ENCODE assay signal across 1 cellular context in the genomic region with DNA sequence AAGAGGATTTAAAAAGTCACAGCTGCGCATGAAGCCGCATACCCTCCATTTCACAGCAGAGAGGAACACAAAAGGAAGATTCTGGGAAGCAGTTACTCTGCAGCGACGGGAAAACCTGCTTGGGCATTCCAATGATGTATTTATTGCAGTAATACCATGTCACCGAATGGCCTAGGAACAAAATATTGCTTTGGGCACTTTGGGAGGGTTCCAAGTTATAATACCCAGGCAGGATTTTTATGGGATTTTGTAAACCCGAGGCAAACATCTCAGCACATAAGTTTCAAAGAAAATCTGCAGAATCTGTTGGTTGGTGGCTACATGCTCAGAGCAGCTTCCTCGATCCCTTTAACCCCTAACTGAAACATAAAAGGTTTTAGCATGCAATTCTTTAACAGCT.
TF ChIP-seq lines count a peak whose summit lies in the region.

No MANE protein-coding gene starts in this region.

TF ChIP-seq in GM23338, 12 proteins besides CTCF, POLR2A, EP300 and RAD21:
- TF ChIP-seq POLR2AphosphoS5 (IDR thresholded peaks at IDR 0.05; ENCODE audit: low read depth): no peak
- TF ChIP-seq NANOG (IDR thresholded peaks at IDR 0.05; ENCODE audit: borderline replicate concordance): no peak
- TF ChIP-seq EZH2 (IDR thresholded peaks at IDR 0.05; ENCODE audit: low read depth, unreplicated experiment): no peak
- TF ChIP-seq, protein P1, sequence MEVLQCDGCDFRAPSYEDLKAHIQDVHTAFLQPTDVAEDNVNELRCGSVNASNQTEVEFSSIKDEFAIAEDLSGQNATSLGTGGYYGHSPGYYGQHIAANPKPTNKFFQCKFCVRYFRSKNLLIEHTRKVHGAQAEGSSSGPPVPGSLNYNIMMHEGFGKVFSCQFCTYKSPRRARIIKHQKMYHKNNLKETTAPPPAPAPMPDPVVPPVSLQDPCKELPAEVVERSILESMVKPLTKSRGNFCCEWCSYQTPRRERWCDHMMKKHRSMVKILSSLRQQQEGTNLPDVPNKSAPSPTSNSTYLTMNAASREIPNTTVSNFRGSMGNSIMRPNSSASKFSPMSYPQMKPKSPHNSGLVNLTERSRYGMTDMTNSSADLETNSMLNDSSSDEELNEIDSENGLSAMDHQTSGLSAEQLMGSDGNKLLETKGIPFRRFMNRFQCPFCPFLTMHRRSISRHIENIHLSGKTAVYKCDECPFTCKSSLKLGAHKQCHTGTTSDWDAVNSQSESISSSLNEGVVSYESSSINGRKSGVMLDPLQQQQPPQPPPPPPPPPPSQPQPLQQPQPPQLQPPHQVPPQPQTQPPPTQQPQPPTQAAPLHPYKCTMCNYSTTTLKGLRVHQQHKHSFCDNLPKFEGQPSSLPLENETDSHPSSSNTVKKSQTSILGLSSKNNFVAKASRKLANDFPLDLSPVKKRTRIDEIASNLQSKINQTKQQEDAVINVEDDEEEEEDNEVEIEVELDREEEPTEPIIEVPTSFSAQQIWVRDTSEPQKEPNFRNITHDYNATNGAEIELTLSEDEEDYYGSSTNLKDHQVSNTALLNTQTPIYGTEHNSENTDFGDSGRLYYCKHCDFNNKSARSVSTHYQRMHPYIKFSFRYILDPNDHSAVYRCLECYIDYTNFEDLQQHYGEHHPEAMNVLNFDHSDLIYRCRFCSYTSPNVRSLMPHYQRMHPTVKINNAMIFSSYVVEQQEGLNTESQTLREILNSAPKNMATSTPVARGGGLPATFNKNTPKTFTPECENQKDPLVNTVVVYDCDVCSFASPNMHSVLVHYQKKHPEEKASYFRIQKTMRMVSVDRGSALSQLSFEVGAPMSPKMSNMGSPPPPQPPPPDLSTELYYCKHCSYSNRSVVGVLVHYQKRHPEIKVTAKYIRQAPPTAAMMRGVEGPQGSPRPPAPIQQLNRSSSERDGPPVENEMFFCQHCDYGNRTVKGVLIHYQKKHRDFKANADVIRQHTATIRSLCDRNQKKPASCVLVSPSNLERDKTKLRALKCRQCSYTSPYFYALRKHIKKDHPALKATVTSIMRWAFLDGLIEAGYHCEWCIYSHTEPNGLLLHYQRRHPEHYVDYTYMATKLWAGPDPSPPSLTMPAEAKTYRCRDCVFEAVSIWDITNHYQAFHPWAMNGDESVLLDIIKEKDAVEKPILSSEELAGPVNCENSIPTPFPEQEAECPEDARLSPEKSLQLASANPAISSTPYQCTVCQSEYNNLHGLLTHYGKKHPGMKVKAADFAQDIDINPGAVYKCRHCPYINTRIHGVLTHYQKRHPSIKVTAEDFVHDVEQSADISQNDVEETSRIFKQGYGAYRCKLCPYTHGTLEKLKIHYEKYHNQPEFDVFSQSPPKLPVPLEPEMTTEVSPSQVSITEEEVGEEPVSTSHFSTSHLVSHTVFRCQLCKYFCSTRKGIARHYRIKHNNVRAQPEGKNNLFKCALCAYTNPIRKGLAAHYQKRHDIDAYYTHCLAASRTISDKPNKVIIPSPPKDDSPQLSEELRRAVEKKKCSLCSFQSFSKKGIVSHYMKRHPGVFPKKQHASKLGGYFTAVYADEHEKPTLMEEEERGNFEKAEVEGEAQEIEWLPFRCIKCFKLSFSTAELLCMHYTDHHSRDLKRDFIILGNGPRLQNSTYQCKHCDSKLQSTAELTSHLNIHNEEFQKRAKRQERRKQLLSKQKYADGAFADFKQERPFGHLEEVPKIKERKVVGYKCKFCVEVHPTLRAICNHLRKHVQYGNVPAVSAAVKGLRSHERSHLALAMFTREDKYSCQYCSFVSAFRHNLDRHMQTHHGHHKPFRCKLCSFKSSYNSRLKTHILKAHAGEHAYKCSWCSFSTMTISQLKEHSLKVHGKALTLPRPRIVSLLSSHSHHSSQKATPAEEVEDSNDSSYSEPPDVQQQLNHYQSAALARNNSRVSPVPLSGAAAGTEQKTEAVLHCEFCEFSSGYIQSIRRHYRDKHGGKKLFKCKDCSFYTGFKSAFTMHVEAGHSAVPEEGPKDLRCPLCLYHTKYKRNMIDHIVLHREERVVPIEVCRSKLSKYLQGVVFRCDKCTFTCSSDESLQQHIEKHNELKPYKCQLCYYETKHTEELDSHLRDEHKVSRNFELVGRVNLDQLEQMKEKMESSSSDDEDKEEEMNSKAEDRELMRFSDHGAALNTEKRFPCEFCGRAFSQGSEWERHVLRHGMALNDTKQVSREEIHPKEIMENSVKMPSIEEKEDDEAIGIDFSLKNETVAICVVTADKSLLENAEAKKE (CRISPR knock-in tag; IDR thresholded peaks at IDR 0.05): no peak
- TF ChIP-seq ZNF114 (CRISPR knock-in tag; IDR thresholded peaks at IDR 0.05): no peak
- TF ChIP-seq CREB1 (CRISPR knock-in tag; IDR thresholded peaks at IDR 0.05; ENCODE audit: low read depth): no peak
- no peak for TF ChIP-seq EZH2phosphoT487 (IDR thresholded peaks at IDR 0.05; ENCODE audit: unreplicated experiment)
- TF ChIP-seq, protein P2, sequence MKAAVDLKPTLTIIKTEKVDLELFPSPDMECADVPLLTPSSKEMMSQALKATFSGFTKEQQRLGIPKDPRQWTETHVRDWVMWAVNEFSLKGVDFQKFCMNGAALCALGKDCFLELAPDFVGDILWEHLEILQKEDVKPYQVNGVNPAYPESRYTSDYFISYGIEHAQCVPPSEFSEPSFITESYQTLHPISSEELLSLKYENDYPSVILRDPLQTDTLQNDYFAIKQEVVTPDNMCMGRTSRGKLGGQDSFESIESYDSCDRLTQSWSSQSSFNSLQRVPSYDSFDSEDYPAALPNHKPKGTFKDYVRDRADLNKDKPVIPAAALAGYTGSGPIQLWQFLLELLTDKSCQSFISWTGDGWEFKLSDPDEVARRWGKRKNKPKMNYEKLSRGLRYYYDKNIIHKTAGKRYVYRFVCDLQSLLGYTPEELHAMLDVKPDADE (IDR thresholded peaks at IDR 0.05): no peak
- no peak for TF ChIP-seq ZNF331 (CRISPR knock-in tag; IDR thresholded peaks at IDR 0.05; ENCODE audit: low read depth)
- TF ChIP-seq STAT1 (IDR thresholded peaks at IDR 0.05; ENCODE audit: unreplicated experiment): no peak
- TF ChIP-seq JUNB (IDR thresholded peaks at IDR 0.05; ENCODE audit: unreplicated experiment): no peak
TF ChIP-seq in GM23338: peak in this region for 0.
